15 cellular contexts compared by ENCODE assay signal in genomic region chr6:141164042-141164748, GRCh38.
DNase-seq lines count a peak whose midpoint lies in the region; ATAC-seq and TF ChIP-seq lines count a peak whose summit lies in the region.
"Had no signal": no experiment of that assay in that cellular context is flagged by ENCODE, and none has a peak within 500 bp of the region (broad histone marks: within the 10 kb centered on the region; RNA-seq: fewer than 3 reads in every experiment).

No MANE protein-coding gene starts in this region.

- H3K23me2 ChIP-seq in H9 (ENCODE audit: insufficient read length, low read depth, low read length, poor library complexity, severe bottlenecking): no peaks in the 10 kb centered on the region

- H2BK20ac ChIP-seq in H9 (ENCODE audit: low read depth, low read length, poor library complexity, severe bottlenecking): no peak overlapping the region

- no peaks in the 10 kb centered on the region for H3K27me3 Mint-ChIP-seq in H9 (ENCODE audit: low read depth)
- H3K27me3 Mint-ChIP-seq: T-helper 17 cell had no signal

- H2BK5ac ChIP-seq in H9 (ENCODE audit: insufficient read length, low read length): no peak overlapping the region

- peaks cover 36 to 44% of the 10 kb centered on the region in 2 experiments for H3K4me1 Mint-ChIP-seq in H9
- H3K4me1 Mint-ChIP-seq: immature natural killer cell, naive B cell, T-helper 17 cell had no signal

- H3K56ac ChIP-seq in H9 (ENCODE audit: insufficient read length, low read depth, low read length): no peak overlapping the region

- no peak overlapping the region for H3K14ac ChIP-seq in H9 (ENCODE audit: insufficient read depth, low read length)

- DNase-seq in H9: no peak
- DNase-seq in PC-3: peak; percentile 18
- peak; percentile 1 to 24 for DNase-seq in foreskin keratinocyte
- DNase-seq in mucosa of gallbladder (ENCODE audit: low spot score): peak; percentile 18
- DNase-seq in NCI-H82 treated with DMSO at 0.1 percent for 48 hours (lab: John Stamatoyannopoulos, UW; ENCODE audit: unreplicated experiment): no peak
- DNase-seq in T-helper 9 cell: no peak
- no peak for DNase-seq in NCI-H2196 treated with DMSO at 0.1 percent for 48 hours (lab: John Stamatoyannopoulos, UW; ENCODE audit: unreplicated experiment)
- DNase-seq: amniotic stem cell; dermis blood vessel endothelial cell; DND-41; immature natural killer cell; naive B cell; stimulated activated CD4-positive, alpha-beta T cell treated with anti-CD3 and anti-CD28 coated beads, Interleukin-4, amount 100 ng/mL, for 24 hours; T-helper 17 cell had no signal

- H3K4ac ChIP-seq in H9 (ENCODE audit: low read depth, low read length): no peak overlapping the region

- POLR2A ChIA-PET in PC-3 (lab: Charles Lee; ENCODE audit: unreplicated experiment): interaction anchor here (0.6 kb wide), 1 partner anchor 21 kb away, joined by 20 read pairs; no protein-coding TSS in a partner anchor

- peak overlapping the region in 1 of 3 experiments; percentile 47; a peak in 2 of 7 replicates for H3K27ac Mint-ChIP-seq in H9
- H3K27ac Mint-ChIP-seq: immature natural killer cell, naive B cell, T-helper 17 cell had no signal

- H3K18ac ChIP-seq in H9 (ENCODE audit: insufficient read length, low read depth, low read length): no peak overlapping the region

- H3K9me3 ChIP-seq in H9 (ENCODE audit: control insufficient read depth, low read depth, low read length) (no peaks in the 10 kb centered on the region), PC-3 (ENCODE audit: low read length) (no peaks in the 10 kb centered on the region)

- H3K9me2 ChIP-seq in PC-3 (replicated peaks; ENCODE audit: low read length): no peaks in the 10 kb centered on the region

- H3T11ph ChIP-seq in H9 (ENCODE audit: low read length): no peak overlapping the region

- H3K79me2 ChIP-seq in H9 (ENCODE audit: insufficient read depth, low read length) (no peaks in the 10 kb centered on the region), PC-3 (ENCODE audit: low read length) (no peaks in the 10 kb centered on the region)

- H3K36me3 ChIP-seq in PC-3 (ENCODE audit: low read depth, low read length): no peaks in the 10 kb centered on the region

- H3K79me1 ChIP-seq in H9 (ENCODE audit: insufficient read depth, low read depth, low read length, poor library complexity, severe bottlenecking): no peaks in the 10 kb centered on the region

- CTCF ChIA-PET in PC-3 (lab: Charles Lee): no interaction called here

- no TSS peak for BruUV-seq in PC-3 (replicated peaks; lab: Mats Ljungman, UMichigan)

- H3K9ac ChIP-seq in H9 (ENCODE audit: extremely low read depth, insufficient read length, low read length) (no peak overlapping the region), PC-3 (ENCODE audit: low read length) (no peak overlapping the region)

- H4K5ac ChIP-seq in H9 (ENCODE audit: insufficient read length, low read depth, low read length): no peak overlapping the region

- H2BK12ac ChIP-seq in H9 (ENCODE audit: insufficient read length, low read depth, low read length): peak overlapping the region; percentile 59

- H2BK120ac ChIP-seq in H9 (ENCODE audit: low read depth, low read length, poor library complexity, severe bottlenecking): no peak overlapping the region

- H4K8ac ChIP-seq in H9 (replicated peaks; ENCODE audit: insufficient read length, low read depth, low read length): no peak overlapping the region

- no peaks in the 10 kb centered on the region; the same call in 1 of the 2 replicates for H3K4me1 ChIP-seq in H9 (ENCODE audit: insufficient read depth, low read length)
- H3K4me1 ChIP-seq in PC-3 (ENCODE audit: insufficient read depth, low read length): no peaks in the 10 kb centered on the region
- no peaks in the 10 kb centered on the region for H3K4me1 ChIP-seq in foreskin keratinocyte

- H4K20me1 ChIP-seq in H9 (ENCODE audit: control insufficient read depth, insufficient read depth, insufficient read length): no peaks in the 10 kb centered on the region
- H4K20me1 ChIP-seq in PC-3 (ENCODE audit: low read length): no peaks in the 10 kb centered on the region

- H3K27me3 ChIP-seq in H9 (ENCODE audit: insufficient read depth, low read length) (no peaks in the 10 kb centered on the region), PC-3 (ENCODE audit: low read length) (no peaks in the 10 kb centered on the region), foreskin keratinocyte (peaks cover 3% of the 10 kb centered on the region)

- no peaks in the 10 kb centered on the region for H3F3A ChIP-seq in PC-3 (ENCODE audit: low read length, unreplicated experiment)

- H2AK5ac ChIP-seq in H9 (ENCODE audit: insufficient read length, low read length): no peak overlapping the region

- TF ChIP-seq CTCF in H9 (conservative IDR thresholded peaks at IDR 0.05): no peak
- TF ChIP-seq CTCF in PC-3 (conservative IDR thresholded peaks at IDR 0.05; ENCODE audit: low read depth, low read length): no peak
- TF ChIP-seq CTCF in foreskin keratinocyte (conservative IDR thresholded peaks at IDR 0.05): no peak

- no peak overlapping the region for H4K91ac ChIP-seq in H9 (ENCODE audit: insufficient read length, low read depth, low read length)

- H3K4me3 Mint-ChIP-seq in H9: no peak overlapping the region
- H3K4me3 Mint-ChIP-seq: immature natural killer cell, naive B cell, T-helper 17 cell had no signal

- ATAC-seq in PC-3 (no peak), foreskin keratinocyte (no peak), GM21825 (IDR thresholded peaks at IDR 0.05; ENCODE audit: unreplicated experiment) (no peak)
- ATAC-seq: T-helper 17 cell had no signal

- no peak overlapping the region for H3K4me3 ChIP-seq in PC-3 (ENCODE audit: low read length)

- peaks cover 11 to 32% (median 21%) of the 10 kb centered on the region in 3 experiments for H3K36me3 Mint-ChIP-seq in H9 (ENCODE audit: insufficient read depth in 1 of 3, low read depth in 3 of 3)
- H3K36me3 Mint-ChIP-seq: immature natural killer cell, naive B cell had no signal

- H3K4me2 ChIP-seq in H9 (ENCODE audit: insufficient read depth, insufficient read length, low read length) (no peak overlapping the region), PC-3 (ENCODE audit: low read length) (no peak overlapping the region)

- H2AFZ ChIP-seq in H9 (ENCODE audit: low read length) (no peak overlapping the region), PC-3 (ENCODE audit: low read length) (no peak overlapping the region)

- H2BK15ac ChIP-seq in H9 (ENCODE audit: low read depth, low read length): no peak overlapping the region

- WGBS in H9 (ENCODE audit: extremely low coverage, insufficient read length, low lambda C conversion rate): no CpG with 5 or more reads among the region's 4 CpGs

- intact Hi-C loops in PC-3 (cut with micrococcal nuclease): no loop called here

- H3K27ac ChIP-seq in H9 (ENCODE audit: insufficient read length, low read depth, low read length): no peak overlapping the region
- no peak overlapping the region for H3K27ac ChIP-seq in PC-3 (ENCODE audit: low read length)
- H3K27ac ChIP-seq in foreskin keratinocyte: no peak overlapping the region

- no peak overlapping the region for H3K23ac ChIP-seq in H9 (ENCODE audit: insufficient read length, low read depth, low read length)

- H3K9me3 Mint-ChIP-seq in H9: peaks cover 8 to 13% of the 10 kb centered on the region in 2 experiments
- H3K9me3 Mint-ChIP-seq: immature natural killer cell, naive B cell had no signal

Comparison
In these comparisons a context has a peak if more than half of its experiments do, and no peak if none do; other contexts are left out.
1. DNase-seq: peak in PC-3 (single experiment), foreskin keratinocyte (2 of 2) and mucosa of gallbladder (single experiment); none in H9 (single experiment), NCI-H82 treated with DMSO at 0.1 percent for 48 hours (single experiment), T-helper 9 cell (single experiment) and NCI-H2196 treated with DMSO at 0.1 percent for 48 hours (single experiment).